8 cellular contexts compared by ENCODE assay signal in genomic region chr6:113971786-113972185, GRCh38.
A peak's percentile ranks its signal among the peaks of the same experiment; 100 is the strongest.
DNase-seq lines count a peak whose midpoint lies in the region; ATAC-seq and TF ChIP-seq lines count a peak whose summit lies in the region.

No MANE protein-coding gene starts in this region.

- no peak for TF ChIP-seq CTCF in Loucy (conservative IDR thresholded peaks at IDR 0.05; ENCODE audit: low read length)
- no peak for TF ChIP-seq CTCF in brain microvascular endothelial cell (IDR thresholded peaks at IDR 0.05; ENCODE audit: low read depth, low read length, missing control alignments)

- H3K9me3 ChIP-seq in Loucy (ENCODE audit: insufficient read depth, low read depth, low read length) (no peaks in the 10 kb centered on the region), mucosa of stomach (ENCODE audit: control insufficient read depth, low read length) (no peaks in the 10 kb centered on the region)

- no peaks in the 10 kb centered on the region for H3K9me2 ChIP-seq in Loucy (replicated peaks; ENCODE audit: low read depth, low read length)

- H3K36me3 ChIP-seq in Loucy (ENCODE audit: insufficient read depth, low read length), result no peaks in the 10 kb centered on the region
- no peaks in the 10 kb centered on the region for H3K36me3 ChIP-seq in brain microvascular endothelial cell (replicated peaks)
- H3K36me3 ChIP-seq in mucosa of stomach (ENCODE audit: control insufficient read depth, insufficient read depth, low read length), result no peaks in the 10 kb centered on the region

- H3K4me3 ChIP-seq in Loucy (ENCODE audit: low read length, poor library complexity, severe bottlenecking), result peak overlapping the region; percentile 98
- peak overlapping the region; percentile 96 for H3K4me3 ChIP-seq in brain microvascular endothelial cell (ENCODE audit: low read depth, low read length)
- H3K4me3 ChIP-seq in mucosa of stomach (ENCODE audit: low read length), result no peak overlapping the region

- H2AFZ ChIP-seq in Loucy (ENCODE audit: low read length), result peak overlapping the region; percentile 82

- peaks cover 48% of the 10 kb centered on the region for H3K79me2 ChIP-seq in Loucy (ENCODE audit: insufficient read depth, low read length)

- in situ Hi-C loops in brain microvascular endothelial cell (cut with HindIII; ENCODE audit: low pct_ligation_motif_present, low sequenced_read_pairs), result no loop called here

- H4K20me1 ChIP-seq in Loucy (ENCODE audit: insufficient read depth, low read length, poor library complexity, severe bottlenecking), result peaks cover 36% of the 10 kb centered on the region

- DNase-seq in DMS153 treated with DMSO at 0.1 percent for 48 hours (lab: John Stamatoyannopoulos, UW; ENCODE audit: unreplicated experiment) (peak; percentile 38), DMS153 (lab: John Stamatoyannopoulos, UW) (no peak), brain microvascular endothelial cell (no peak)
- DNase-seq in stimulated activated CD4-positive, alpha-beta T cell treated with anti-CD3 and anti-CD28 coated beads, Interleukin-12 subunit alpha, Interleukin-12 subunit beta, amount 100 ng/mL, for 4 hours, result no peak

- H3F3A ChIP-seq in Loucy (ENCODE audit: low read depth), result no peaks in the 10 kb centered on the region

- H3K4me2 ChIP-seq in Loucy (ENCODE audit: low read depth, low read length, poor library complexity, severe bottlenecking), result peak overlapping the region; percentile 86

- H3K27me3 ChIP-seq in Loucy (ENCODE audit: insufficient read depth, low read length, poor library complexity, severe bottlenecking), result peaks cover 3% of the 10 kb centered on the region
- no peaks in the 10 kb centered on the region for H3K27me3 ChIP-seq in brain microvascular endothelial cell (replicated peaks)
- no peaks in the 10 kb centered on the region for H3K27me3 ChIP-seq in mucosa of stomach (ENCODE audit: control insufficient read depth, insufficient read depth, low read length)

- peaks cover 29% of the 10 kb centered on the region for H3K4me1 ChIP-seq in Loucy (ENCODE audit: insufficient read depth, low read length, poor library complexity, severe bottlenecking)
- peaks cover 14% of the 10 kb centered on the region for H3K4me1 ChIP-seq in mucosa of stomach (ENCODE audit: control insufficient read depth, insufficient read depth, low read length)

- H3K27ac ChIP-seq in brain microvascular endothelial cell, result no peak overlapping the region

- H3K9ac ChIP-seq in Loucy (ENCODE audit: low read depth, low read length, poor library complexity, severe bottlenecking) (peak overlapping the region; percentile 90), mucosa of stomach (ENCODE audit: low read length) (peak overlapping the region; percentile 70)

- ATAC-seq in HG03175 (IDR thresholded peaks at IDR 0.05; ENCODE audit: unreplicated experiment) (no peak), GM18909 (IDR thresholded peaks at IDR 0.05; ENCODE audit: poor library complexity, unreplicated experiment) (no peak)
